Comparison of ENCODE assay signal across 15 cellular contexts in the genomic region with DNA sequence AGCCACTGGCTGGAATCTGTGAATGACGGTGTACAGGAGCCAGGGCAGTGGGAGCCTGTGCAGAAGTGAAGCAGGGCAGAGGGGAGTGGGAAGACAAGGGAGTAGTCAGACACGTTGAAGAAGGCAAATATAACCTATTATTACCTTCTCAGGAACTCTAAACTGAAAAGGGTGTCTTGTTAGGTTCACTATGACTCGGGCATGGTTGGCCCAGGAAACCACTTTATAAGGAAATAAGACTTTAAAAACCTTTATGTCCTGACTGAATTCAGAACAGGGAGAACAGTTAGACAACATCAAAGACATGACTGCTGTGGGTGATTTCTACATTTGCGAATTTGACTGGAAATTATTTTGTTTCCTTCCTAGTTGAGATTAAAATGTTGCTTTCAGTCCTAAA.
DNase-seq lines count a peak whose midpoint lies in the region; ATAC-seq and TF ChIP-seq lines count a peak whose summit lies in the region.
"Had no signal": no experiment of that assay in that cellular context is flagged by ENCODE, and none has a peak within 500 bp of the region (broad histone marks: within the 10 kb centered on the region; RNA-seq: fewer than 3 reads in every experiment).

No MANE protein-coding gene starts in this region.

- no peak overlapping the region for H3K18ac ChIP-seq in neuronal stem cell (ENCODE audit: low read length)

- no peak overlapping the region for H3K14ac ChIP-seq in neuronal stem cell (ENCODE audit: low read length)

- H4K91ac ChIP-seq in neuronal stem cell (ENCODE audit: low read depth, low read length, poor library complexity), result no peak overlapping the region

- no peaks in the 10 kb centered on the region for H3K36me3 Mint-ChIP-seq in activated CD8-positive, alpha-beta memory T cell treated with anti-CD3 and anti-CD28 coated beads, Interleukin-2, amount 10 ng/mL, durations not matched to agents 7 days and 5 days
- no peaks in the 10 kb centered on the region for H3K36me3 Mint-ChIP-seq in activated T-helper 17 cell treated with anti-CD3 and anti-CD28 coated beads, Interleukin-2, amount 50 U/mL, for 72 hours (ENCODE audit: low read depth)
- H3K36me3 Mint-ChIP-seq in CD4-positive, alpha-beta T cell (ENCODE audit: low read depth), result no peaks in the 10 kb centered on the region
- H3K36me3 Mint-ChIP-seq: CD4-positive, CD25-positive, alpha-beta regulatory T cell had no signal

- TF ChIP-seq CTCF in CD4-positive, alpha-beta T cell (IDR thresholded peaks at IDR 0.05), result no peak

- H2AK5ac ChIP-seq in neuronal stem cell (ENCODE audit: low read depth, low read length), result no peak overlapping the region

- H3K27ac ChIP-seq in neuronal stem cell (replicated peaks; ENCODE audit: low read length), result no peak overlapping the region
- no peak overlapping the region for H3K27ac ChIP-seq in CD4-positive, alpha-beta T cell (ENCODE audit: low read depth, low read length)
- H3K27ac ChIP-seq: GM23248 had no signal

- no peaks in the 10 kb centered on the region for H3K79me1 ChIP-seq in neuronal stem cell (ENCODE audit: low read depth, low read length)

- H3K36me3 ChIP-seq in neuronal stem cell (replicated peaks in 1 of 2; ENCODE audit: control insufficient read depth in 2 of 2, insufficient read depth in 2 of 2, low read length in 2 of 2), result no peaks in the 10 kb centered on the region

- no peak overlapping the region for H3K9ac ChIP-seq in neuronal stem cell (ENCODE audit: low read depth, low read length, poor library complexity)
- H3K9ac ChIP-seq: GM23248 had no signal

- no peak overlapping the region for H3K4me3 ChIP-seq in neuronal stem cell (ENCODE audit: low read length in 2 of 2)
- H3K4me3 ChIP-seq: GM23248 had no signal

- peak; percentile 68 for ATAC-seq in activated CD8-positive, alpha-beta memory T cell treated with anti-CD3 and anti-CD28 coated beads, Interleukin-2, amount 10 ng/mL, durations not matched to agents 7 days and 5 days
- peak; percentile 45 for ATAC-seq in GM18520 (IDR thresholded peaks at IDR 0.05; ENCODE audit: unreplicated experiment)
- peak; percentile 68 for ATAC-seq in activated T-helper 17 cell treated with anti-CD3 and anti-CD28 coated beads, Interleukin-2, amount 50 U/mL, for 72 hours (replicated peaks)
- ATAC-seq in CD4-positive, alpha-beta T cell (ENCODE audit: poor library complexity), result no peak

- H3K27ac Mint-ChIP-seq in activated CD8-positive, alpha-beta memory T cell treated with anti-CD3 and anti-CD28 coated beads, Interleukin-2, amount 10 ng/mL, durations not matched to agents 7 days and 5 days, result no peak overlapping the region
- H3K27ac Mint-ChIP-seq in activated T-helper 17 cell treated with anti-CD3 and anti-CD28 coated beads, Interleukin-2, amount 50 U/mL, for 72 hours, result no peak overlapping the region
- H3K27ac Mint-ChIP-seq in CD4-positive, alpha-beta T cell, result no peak overlapping the region

- H2BK12ac ChIP-seq in neuronal stem cell (ENCODE audit: low read length), result no peak overlapping the region

- CTCF ChIA-PET in activated CD8-positive, alpha-beta memory T cell treated with anti-CD3 and anti-CD28 coated beads, Interleukin-2, amount 10 ng/mL, durations not matched to agents 7 days and 5 days (lab: Charles Lee), result no interaction called here
- CTCF ChIA-PET in CD4-positive, alpha-beta T cell (lab: Charles Lee), result no interaction called here

- WGBS in neuronal stem cell (ENCODE audit: extremely low coverage in 2 of 2, insufficient read length in 2 of 2, insufficient replicate concordance in 1 of 2), 2 donors, result no CpG with 5 or more reads among the region's 4 CpGs

- H2BK120ac ChIP-seq in neuronal stem cell (ENCODE audit: low read depth, low read length), result no peak overlapping the region

- no peaks in the 10 kb centered on the region for H3K9me3 ChIP-seq in neuronal stem cell (replicated peaks in 1 of 2; ENCODE audit: control insufficient read depth in 2 of 2, insufficient read depth in 1 of 2, low read depth in 1 of 2, low read length in 2 of 2)
- no peaks in the 10 kb centered on the region for H3K9me3 ChIP-seq in CD4-positive, alpha-beta T cell (ENCODE audit: control insufficient read depth, low read length)

- no peak overlapping the region for H2BK5ac ChIP-seq in neuronal stem cell (ENCODE audit: low read length)

- H3K4me1 Mint-ChIP-seq in activated CD8-positive, alpha-beta memory T cell treated with anti-CD3 and anti-CD28 coated beads, Interleukin-2, amount 10 ng/mL, durations not matched to agents 7 days and 5 days, result peaks cover 27% of the 10 kb centered on the region
- peaks cover 11% of the 10 kb centered on the region for H3K4me1 Mint-ChIP-seq in activated T-helper 17 cell treated with anti-CD3 and anti-CD28 coated beads, Interleukin-2, amount 50 U/mL, for 72 hours
- peaks cover 4% of the 10 kb centered on the region for H3K4me1 Mint-ChIP-seq in CD4-positive, alpha-beta T cell (ENCODE audit: low read depth)

- no peak overlapping the region for H3K23ac ChIP-seq in neuronal stem cell (ENCODE audit: low read depth, low read length, poor library complexity)

- H3K27me3 ChIP-seq in neuronal stem cell (ENCODE audit: control insufficient read depth in 3 of 3, insufficient read depth in 3 of 3, low read depth in 1 of 3, low read length in 3 of 3), result peaks cover 0 to 3% (median 0%) of the 10 kb centered on the region in 3 experiments
- H3K27me3 ChIP-seq in CD4-positive, alpha-beta T cell (ENCODE audit: control insufficient read depth, insufficient read depth, low read length), result peaks cover 5% of the 10 kb centered on the region

- H2BK15ac ChIP-seq in neuronal stem cell (ENCODE audit: low read length), result no peak overlapping the region

- H2AFZ ChIP-seq in neuronal stem cell (ENCODE audit: low read length), result no peak overlapping the region
- H2AFZ ChIP-seq: GM23248 had no signal

- POLR2A ChIA-PET in CD4-positive, alpha-beta T cell (lab: Charles Lee), result no interaction called here

- peak overlapping the region; percentile 43 for H3K4ac ChIP-seq in neuronal stem cell (ENCODE audit: low read length)

- no peak overlapping the region for H4K8ac ChIP-seq in neuronal stem cell (ENCODE audit: low read depth, low read length)

- H3K4me1 ChIP-seq in neuronal stem cell (ENCODE audit: control insufficient read depth in 2 of 2, insufficient read depth in 1 of 2, low read depth in 1 of 2, low read length in 2 of 2), result peaks cover 0 to 1% of the 10 kb centered on the region in 2 donors

- peaks cover 3% of the 10 kb centered on the region for H3K27me3 Mint-ChIP-seq in activated CD8-positive, alpha-beta memory T cell treated with anti-CD3 and anti-CD28 coated beads, Interleukin-2, amount 10 ng/mL, durations not matched to agents 7 days and 5 days
- peaks cover 23% of the 10 kb centered on the region for H3K27me3 Mint-ChIP-seq in activated T-helper 17 cell treated with anti-CD3 and anti-CD28 coated beads, Interleukin-2, amount 50 U/mL, for 72 hours
- H3K27me3 Mint-ChIP-seq in CD4-positive, alpha-beta T cell, result no peaks in the 10 kb centered on the region

- H3K4me3 Mint-ChIP-seq in activated CD8-positive, alpha-beta memory T cell treated with anti-CD3 and anti-CD28 coated beads, Interleukin-2, amount 10 ng/mL, durations not matched to agents 7 days and 5 days, result no peak overlapping the region
- no peak overlapping the region for H3K4me3 Mint-ChIP-seq in activated T-helper 17 cell treated with anti-CD3 and anti-CD28 coated beads, Interleukin-2, amount 50 U/mL, for 72 hours
- H3K4me3 Mint-ChIP-seq in CD4-positive, alpha-beta T cell, result no peak overlapping the region
- H3K4me3 Mint-ChIP-seq: CD4-positive, CD25-positive, alpha-beta regulatory T cell had no signal

- H3K9me3 Mint-ChIP-seq in activated CD8-positive, alpha-beta memory T cell treated with anti-CD3 and anti-CD28 coated beads, Interleukin-2, amount 10 ng/mL, durations not matched to agents 7 days and 5 days (ENCODE audit: low read depth), result no peaks in the 10 kb centered on the region
- H3K9me3 Mint-ChIP-seq in activated T-helper 17 cell treated with anti-CD3 and anti-CD28 coated beads, Interleukin-2, amount 50 U/mL, for 72 hours, result no peaks in the 10 kb centered on the region
- H3K9me3 Mint-ChIP-seq in CD4-positive, alpha-beta T cell, result no peaks in the 10 kb centered on the region

- DNase-seq in activated CD8-positive, alpha-beta memory T cell treated with anti-CD3 and anti-CD28 coated beads, Interleukin-2, amount 10 ng/mL, durations not matched to agents 7 days and 5 days, result peak; percentile 44
- no peak for DNase-seq in activated CD8-positive, alpha-beta memory T cell treated with anti-CD3 and anti-CD28 coated beads, Interleukin-2, amount 50 U/mL, for 4 hours
- DNase-seq in neuronal stem cell (ENCODE audit: low spot score) (no peak), NCI-H748 treated with DMSO at 0.1 percent for 48 hours (lab: John Stamatoyannopoulos, UW) (no peak), nucleus accumbens (lab: John Stamatoyannopoulos, UW) (no peak)
- no peak for DNase-seq in CD4-positive, alpha-beta T cell
- DNase-seq: Calu3, GM23248, Karpas-422, NCI-H187 treated with DMSO at 0.1 percent for 48 hours, NCI-H2171, NCI-H82 had no signal

- no peak overlapping the region for H3K4me2 ChIP-seq in neuronal stem cell (ENCODE audit: insufficient read depth, low read length, poor library complexity, severe bottlenecking)

- intact Hi-C loops in CD4-positive, alpha-beta T cell (cut with DNase I, micrococcal nuclease), result no loop called here
